ENCODE assay signal across 25 cellular contexts in genomic region chr4:174425669-174426068, GRCh38.
"Had no signal": no experiment of that assay in that cellular context is flagged by ENCODE, and none has a peak within 500 bp of the region (broad histone marks: within the 10 kb centered on the region; RNA-seq: fewer than 3 reads in every experiment).

No MANE protein-coding gene starts in this region.

- H3K4me3 ChIP-seq: left lung, lower lobe of right lung, neural progenitor cell, psoas muscle, right atrium auricular region, right lobe of liver, smooth muscle cell, stomach, testis, thyroid gland, transverse colon, upper lobe of left lung, vagina had no signal

- DNase-seq: hippocampal formation; kidney glomerular epithelial cell; left colon; left lung; lower lobe of right lung; mammary epithelial cell; mesenchymal stem cell; natural killer cell; nephron progenitor cell; occipital lobe; psoas muscle; right lobe of liver; stimulated activated CD4-positive, alpha-beta T cell treated with anti-CD3 and anti-CD28 coated beads, Interleukin-1b, Interleukin-23, amount 100 ng/mL, for 48 hours; stimulated activated CD4-positive, alpha-beta T cell treated with anti-CD3 and anti-CD28 coated beads, Interleukin-2, amount 100 ng/mL, for 48 hours; stimulated activated naive B cell treated with anti-CD40 and anti-IgM and Interleukin-4, amounts not matched to agents 10 μg/mL and 1 μg/mL and 100 μg/mL, for 72 hours; stimulated activated naive CD8-positive, alpha-beta T cell treated with anti-CD3 and anti-CD28 coated beads, Interleukin-15, Interleukin-2, amounts not matched to agents 100 U/mL and 50 U/mL, for 24 hours; stomach; testis; thyroid gland; transverse colon; upper lobe of left lung had no signal
